In genomic region chr18:58247363-58247834, GRCh38 we compare ENCODE assay signal across 12 cellular contexts.
DNase-seq lines count a peak whose midpoint lies in the region; ATAC-seq and TF ChIP-seq lines count a peak whose summit lies in the region.
"Had no signal": no experiment of that assay in that cellular context is flagged by ENCODE, and none has a peak within 500 bp of the region (broad histone marks: within the 10 kb centered on the region; RNA-seq: fewer than 3 reads in every experiment).

No MANE protein-coding gene starts in this region.

- TF ChIP-seq CTCF in fibroblast of pulmonary artery (IDR thresholded peaks at IDR 0.05; ENCODE audit: low read length, missing control alignments) (no peak), thoracic aorta (IDR thresholded peaks at IDR 0.05) (no peak)

- H3K36me3 Mint-ChIP-seq in activated CD8-positive, alpha-beta T cell treated with anti-CD3 and anti-CD28 coated beads, Interleukin-2, amount 10 ng/mL, durations not matched to agents 7 days and 5 days (ENCODE audit: low read depth) = no peaks in the 10 kb centered on the region

- no peaks in the 10 kb centered on the region for H3K36me3 ChIP-seq in thoracic aorta

- no peaks in the 10 kb centered on the region for H3K4me1 Mint-ChIP-seq in activated CD8-positive, alpha-beta T cell treated with anti-CD3 and anti-CD28 coated beads, Interleukin-2, amount 10 ng/mL, durations not matched to agents 7 days and 5 days (ENCODE audit: low read depth)
- H3K4me1 Mint-ChIP-seq: stimulated activated memory B cell treated with anti-CD40 and anti-IgM and Interleukin-4, amounts not matched to agents 10 μg/mL and 1 μg/mL and 100 μg/mL, for 72 hours had no signal

- H3K27me3 ChIP-seq in thoracic aorta (replicated peaks; ENCODE audit: insufficient read depth) = no peaks in the 10 kb centered on the region

- H3K4me3 ChIP-seq in fibroblast of pulmonary artery (replicated peaks; ENCODE audit: low read depth, low read length) (no peak overlapping the region), thoracic aorta (peak overlapping the region; percentile 45)
- H3K4me3 ChIP-seq: SK-N-MC had no signal

- no peaks in the 10 kb centered on the region for H3K9me3 ChIP-seq in thoracic aorta

- DNase-seq in NCI-H526 treated with DMSO at 0.1 percent for 48 hours (lab: John Stamatoyannopoulos, UW) (peak; percentile 65), fibroblast of pulmonary artery (ENCODE audit: low read depth) (peak; percentile 45), middle frontal gyrus (ENCODE audit: extremely low spot score, low spot score) (peak; percentile 48), thoracic aorta (ENCODE audit: low spot score) (no peak), amniotic stem cell (lab: John Stamatoyannopoulos, UW) (no peak), DMS53 (lab: John Stamatoyannopoulos, UW) (no peak)
- DNase-seq in activated CD8-positive, alpha-beta T cell treated with anti-CD3 and anti-CD28 coated beads, Interleukin-2, amount 10 ng/mL, durations not matched to agents 7 days and 5 days = no peak
- DNase-seq: activated naive CD4-positive, alpha-beta T cell treated with Interleukin-2 at 50 U/mL for 16 hours had no signal

- no peak overlapping the region for H3K4me3 Mint-ChIP-seq in activated CD8-positive, alpha-beta T cell treated with anti-CD3 and anti-CD28 coated beads, Interleukin-2, amount 10 ng/mL, durations not matched to agents 7 days and 5 days
- H3K4me3 Mint-ChIP-seq: memory B cell; stimulated activated memory B cell treated with anti-CD40 and anti-IgM and Interleukin-4, amounts not matched to agents 10 μg/mL and 1 μg/mL and 100 μg/mL, for 72 hours had no signal

- POLR2A ChIA-PET in activated CD8-positive, alpha-beta T cell treated with anti-CD3 and anti-CD28 coated beads, Interleukin-2, amount 10 ng/mL, durations not matched to agents 7 days and 5 days (lab: Charles Lee) = no interaction called here

- no peaks in the 10 kb centered on the region for H3K9me3 Mint-ChIP-seq in activated CD8-positive, alpha-beta T cell treated with anti-CD3 and anti-CD28 coated beads, Interleukin-2, amount 10 ng/mL, durations not matched to agents 7 days and 5 days (ENCODE audit: insufficient read depth)
- H3K9me3 Mint-ChIP-seq: memory B cell; stimulated activated memory B cell treated with anti-CD40 and anti-IgM and Interleukin-4, amounts not matched to agents 10 μg/mL and 1 μg/mL and 100 μg/mL, for 72 hours had no signal

- CTCF ChIA-PET in activated CD8-positive, alpha-beta T cell treated with anti-CD3 and anti-CD28 coated beads, Interleukin-2, amount 10 ng/mL, durations not matched to agents 7 days and 5 days (lab: Charles Lee) = no interaction called here

- no peak overlapping the region for H3K27ac ChIP-seq in thoracic aorta
- H3K27ac ChIP-seq: SK-N-MC had no signal

- no peaks in the 10 kb centered on the region for H3K27me3 Mint-ChIP-seq in activated CD8-positive, alpha-beta T cell treated with anti-CD3 and anti-CD28 coated beads, Interleukin-2, amount 10 ng/mL, durations not matched to agents 7 days and 5 days (ENCODE audit: low read depth)
- H3K27me3 Mint-ChIP-seq: memory B cell; stimulated activated memory B cell treated with anti-CD40 and anti-IgM and Interleukin-4, amounts not matched to agents 10 μg/mL and 1 μg/mL and 100 μg/mL, for 72 hours had no signal

- no peak overlapping the region for H3K27ac Mint-ChIP-seq in activated CD8-positive, alpha-beta T cell treated with anti-CD3 and anti-CD28 coated beads, Interleukin-2, amount 10 ng/mL, durations not matched to agents 7 days and 5 days
- H3K27ac Mint-ChIP-seq: memory B cell; stimulated activated memory B cell treated with anti-CD40 and anti-IgM and Interleukin-4, amounts not matched to agents 10 μg/mL and 1 μg/mL and 100 μg/mL, for 72 hours had no signal

- ATAC-seq in thoracic aorta (ENCODE audit: insufficient number of reproducible peaks, low FRiP score, low read depth) (no peak), GM19463 (IDR thresholded peaks at IDR 0.05; ENCODE audit: unreplicated experiment) (no peak)
- ATAC-seq in activated CD8-positive, alpha-beta T cell treated with anti-CD3 and anti-CD28 coated beads, Interleukin-2, amount 10 ng/mL, durations not matched to agents 7 days and 5 days = no peak
- ATAC-seq: stimulated activated memory B cell treated with anti-CD40 and anti-IgM and Interleukin-4, amounts not matched to agents 10 μg/mL and 1 μg/mL and 100 μg/mL, for 72 hours had no signal

- H3K4me1 ChIP-seq in thoracic aorta (ENCODE audit: control insufficient read depth in 1 of 2, low read depth in 2 of 2) = peaks cover 0 to 4% of the 10 kb centered on the region in 2 donors

Comparison
In these comparisons a context has a peak if more than half of its experiments do, and no peak if none do; other contexts are left out.
1. DNase-seq: peak in NCI-H526 treated with DMSO at 0.1 percent for 48 hours (single experiment), fibroblast of pulmonary artery (single experiment) and middle frontal gyrus (single experiment); none in thoracic aorta (single experiment), amniotic stem cell (single experiment), activated CD8-positive, alpha-beta T cell treated with anti-CD3 and anti-CD28 coated beads, Interleukin-2, amount 10 ng/mL, durations not matched to agents 7 days and 5 days (single experiment) and DMS53 (single experiment).